11 cellular contexts compared by ENCODE assay signal in the genomic region with DNA sequence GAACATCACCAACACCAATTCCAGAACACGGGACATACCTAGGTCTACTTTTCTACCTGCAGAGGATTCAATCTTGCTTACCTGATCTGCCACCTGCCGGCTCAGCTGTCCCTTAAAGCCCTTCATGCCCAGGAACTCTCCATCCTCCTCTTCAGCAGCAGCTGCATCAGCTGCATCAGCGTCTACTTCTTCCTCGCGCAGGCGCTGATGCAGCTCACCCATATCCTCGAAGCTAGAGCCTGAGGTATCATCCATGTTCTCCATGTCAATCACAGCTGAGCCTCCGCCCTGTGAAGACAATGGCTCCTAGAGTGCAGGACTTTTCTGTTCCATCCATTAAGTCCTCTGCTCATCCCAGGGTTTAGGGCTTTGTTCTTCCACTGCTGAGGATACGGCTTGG. TPM values are rescaled to one million over a fixed set of nuclear protein-coding genes. Genes with fewer than 3 reads are reported as not detected.
DNase-seq lines count a peak whose midpoint lies in the region; ATAC-seq, FAIRE-seq and TF ChIP-seq lines count a peak whose summit lies in the region.
"Had no signal": no experiment of that assay in that cellular context is flagged by ENCODE, and none has a peak within 500 bp of the region (broad histone marks: within the 10 kb centered on the region; RNA-seq: fewer than 3 reads in every experiment).

No MANE protein-coding gene starts in this region.

- TF ChIP-seq POLR2A in breast epithelium (IDR thresholded peaks at IDR 0.05) (no peak), K562 (conservative IDR thresholded peaks at IDR 0.05) (no peak), upper lobe of left lung (IDR thresholded peaks at IDR 0.05) (no peak), GM12892 (IDR thresholded peaks at IDR 0.05; ENCODE audit: low read depth, low read length) (no peak)

- in situ Hi-C loops in K562 (cut with MboI): no loop called here

- peaks cover 10% of the 10 kb centered on the region; the same call in 1 of the 2 replicates for H4K20me1 ChIP-seq in K562 (replicated peaks; ENCODE audit: control insufficient read depth, insufficient read depth, low read length)

- H3K9me1 ChIP-seq in K562 (ENCODE audit: control insufficient read depth, insufficient read depth, low read length): no peaks in the 10 kb centered on the region

- H3K36me3 ChIP-seq in breast epithelium: peaks cover 16% of the 10 kb centered on the region
- peaks cover 82% of the 10 kb centered on the region for H3K36me3 ChIP-seq in K562 (ENCODE audit: control insufficient read depth, insufficient read depth, low read length)
- peaks cover 70% of the 10 kb centered on the region for H3K36me3 ChIP-seq in lower lobe of right lung
- H3K36me3 ChIP-seq in upper lobe of left lung: peaks cover 27 to 68% (median 57%) of the 10 kb centered on the region in 4 donors

- BruUV-seq in MCF 10A (replicated peaks; lab: Mats Ljungman, UMichigan): no TSS peak
- BruUV-seq in K562 (replicated peaks; lab: Mats Ljungman, UMichigan): no TSS peak

- H2AFZ ChIP-seq in K562 (ENCODE audit: low read depth, low read length): no peak overlapping the region

- H3K9me3 ChIP-seq in breast epithelium (no peaks in the 10 kb centered on the region), K562 (replicated peaks; ENCODE audit: control insufficient read depth, insufficient read depth, low read depth, low read length) (no peaks in the 10 kb centered on the region), lower lobe of right lung (no peaks in the 10 kb centered on the region), upper lobe of left lung (no peaks in the 10 kb centered on the region)

- intact Hi-C loops in breast epithelium (cut with DNase I; ENCODE audit: low total_unique reads): no loop called here
- intact Hi-C loops in MCF 10A (cut with micrococcal nuclease): loop anchor here (5.0 kb wide), 1 partner anchor 344 kb away; a partner anchor contains a TSS
- intact Hi-C loops in K562 (cut with micrococcal nuclease): no loop called here
- intact Hi-C loops in lower lobe of right lung (cut with DNase I): no loop called here

- no peak for ATAC-seq in K562
- ATAC-seq in lower lobe of right lung: no peak
- no peak for ATAC-seq in upper lobe of left lung (ENCODE audit: low FRiP score in 2 of 2)

- H3K27me3 Mint-ChIP-seq in MCF 10A (ENCODE audit: insufficient read depth, unreplicated experiment) (no peaks in the 10 kb centered on the region), type B pancreatic cell (no peaks in the 10 kb centered on the region)
- H3K27me3 Mint-ChIP-seq: activated CD4-positive, alpha-beta T cell treated with anti-CD3 and anti-CD28 coated beads, Interleukin-2, amount 10 ng/mL, durations not matched to agents 7 days and 5 days had no signal

- no peak for FAIRE-seq in K562 (lab: Jason Lieb, UNC)
- no peak for FAIRE-seq in GM12892 (lab: Jason Lieb, UNC)

- H3K4me1 Mint-ChIP-seq in MCF 10A (ENCODE audit: insufficient read depth, unreplicated experiment) (peaks cover 13% of the 10 kb centered on the region), type B pancreatic cell (ENCODE audit: unreplicated experiment) (peaks cover 7% of the 10 kb centered on the region)

- DNase-seq in breast epithelium (ENCODE audit: low spot score in 2 of 2) (no peak), MCF 10A (ENCODE audit: unreplicated experiment) (no peak), K562 (ENCODE audit: extremely low read depth in 1 of 4, low spot score in 3 of 4) (no peak), lower lobe of right lung (no peak), upper lobe of left lung (no peak), type B pancreatic cell (ENCODE audit: extremely low spot score, unreplicated experiment) (no peak), GM12892 (ENCODE audit: insufficient read length) (no peak)
- no peak for DNase-seq in effector CD4-positive, alpha-beta T cell
- DNase-seq: activated CD4-positive, alpha-beta T cell treated with anti-CD3 and anti-CD28 coated beads, Interleukin-2, amount 10 ng/mL, durations not matched to agents 7 days and 5 days; dermis blood vessel endothelial cell; NCI-H1092 had no signal

- H3K4me3 ChIP-seq in breast epithelium (peak overlapping the region; percentile 91 to 98 (median 95)), K562 (peak overlapping the region; percentile 80), lower lobe of right lung (peak overlapping the region; percentile 97), upper lobe of left lung (peak overlapping the region; percentile 64 to 89 (median 84))

- H3K27me3 ChIP-seq in breast epithelium (no peaks in the 10 kb centered on the region), K562 (ENCODE audit: control insufficient read depth in 2 of 2, insufficient read depth in 2 of 2, low read length in 2 of 2) (no peaks in the 10 kb centered on the region), lower lobe of right lung (ENCODE audit: low read depth) (no peaks in the 10 kb centered on the region), upper lobe of left lung (no peaks in the 10 kb centered on the region)

- no peak overlapping the region for H3K27ac Mint-ChIP-seq in MCF 10A (ENCODE audit: low read depth, unreplicated experiment)
- no peak overlapping the region for H3K27ac Mint-ChIP-seq in type B pancreatic cell

- H3K9ac ChIP-seq in K562 (ENCODE audit: insufficient read depth in 1 of 2, low read depth in 2 of 2, low read length in 2 of 2): peak overlapping the region; percentile 95 to 99

- no peak for TF ChIP-seq RAD21 in K562 (CRISPR knock-in tag; conservative IDR thresholded peaks at IDR 0.05 in 1 of 2, IDR thresholded peaks at IDR 0.05 in 1 of 2)

- CTCF ChIA-PET in MCF 10A (lab: Yijun Ruan, JAX) (interaction anchor here (1.1 to 1.9 kb wide), 3 partner anchors 8 to 19 kb away, joined by 4 to 7 read pairs (median 4); no protein-coding TSS in a partner anchor), K562 (lab: Yijun Ruan, JAX; ENCODE audit: low intra/inter-chr PET ratio) (no interaction called here)

- no peaks in the 10 kb centered on the region for H3K9me3 Mint-ChIP-seq in MCF 10A (ENCODE audit: unreplicated experiment)
- no peaks in the 10 kb centered on the region for H3K9me3 Mint-ChIP-seq in type B pancreatic cell
- H3K9me3 Mint-ChIP-seq: activated CD4-positive, alpha-beta T cell treated with anti-CD3 and anti-CD28 coated beads, Interleukin-2, amount 10 ng/mL, durations not matched to agents 7 days and 5 days had no signal

- peak overlapping the region in 1 of 2 donors; percentile 94 for H3K27ac ChIP-seq in breast epithelium
- H3K27ac ChIP-seq in K562 (ENCODE audit: extremely low read depth, low read depth, low read length): peak overlapping the region; percentile 67
- peak overlapping the region; percentile 91 for H3K27ac ChIP-seq in lower lobe of right lung
- peak overlapping the region; percentile 82 to 93 (median 89) for H3K27ac ChIP-seq in upper lobe of left lung

- peaks cover 57% of the 10 kb centered on the region for H3K79me2 ChIP-seq in K562 (ENCODE audit: control insufficient read depth, insufficient read depth, low read length)

- H3K4me1 ChIP-seq in breast epithelium (peaks cover 14 to 15% of the 10 kb centered on the region in 2 donors), K562 (replicated peaks in 1 of 2; ENCODE audit: control insufficient read depth in 2 of 2, insufficient read depth in 2 of 2, low read length in 2 of 2) (peaks cover 13 to 19% of the 10 kb centered on the region in 2 experiments; a peak in 4 of 5 replicates), lower lobe of right lung (peaks cover 46% of the 10 kb centered on the region), upper lobe of left lung (peaks cover 30 to 51% (median 44%) of the 10 kb centered on the region in 4 donors)

- TF ChIP-seq CTCF in breast epithelium (IDR thresholded peaks at IDR 0.05) (no peak), MCF 10A (IDR thresholded peaks at IDR 0.05; ENCODE audit: unreplicated experiment) (no peak), K562 (IDR thresholded peaks at IDR 0.05 in 2 of 3, conservative IDR thresholded peaks at IDR 0.05 in 1 of 3; ENCODE audit: insufficient read depth in 2 of 3, low read depth in 1 of 3, low read length in 3 of 3) (no peak), lower lobe of right lung (IDR thresholded peaks at IDR 0.05) (no peak), upper lobe of left lung (IDR thresholded peaks at IDR 0.05) (no peak), type B pancreatic cell (conservative IDR thresholded peaks at IDR 0.05) (no peak)

- H3K36me3 Mint-ChIP-seq in MCF 10A (ENCODE audit: insufficient read depth, unreplicated experiment) (peaks cover 36% of the 10 kb centered on the region), type B pancreatic cell (peaks cover 29% of the 10 kb centered on the region)

- POLR2A ChIA-PET in MCF 10A (lab: Yijun Ruan, JAX) (interaction anchor here (0.5 to 3.8 kb wide), 10 partner anchors 9 to 342 kb away, joined by 3 to 27 read pairs (median 9); a partner anchor contains a TSS), K562 (lab: Yijun Ruan, JAX) (interaction anchor here (0.6 to 7.1 kb wide), 6 partner anchors 9 to 216 kb away, joined by 3 to 89 read pairs (median 9); a partner anchor contains a TSS)

- no peak overlapping the region for H3K4me3 Mint-ChIP-seq in MCF 10A (ENCODE audit: unreplicated experiment)
- no peak overlapping the region for H3K4me3 Mint-ChIP-seq in type B pancreatic cell
- H3K4me3 Mint-ChIP-seq: activated CD4-positive, alpha-beta T cell treated with anti-CD3 and anti-CD28 coated beads, Interleukin-2, amount 10 ng/mL, durations not matched to agents 7 days and 5 days had no signal

- peak overlapping the region; percentile 99 for H3K4me2 ChIP-seq in K562 (ENCODE audit: insufficient read depth, low read length)

- TF ChIP-seq EP300 in K562 (IDR thresholded peaks at IDR 0.05; ENCODE audit: low read length) (no peak), upper lobe of left lung (IDR thresholded peaks at IDR 0.05) (no peak)

- 65% methylated on average over 9 of the region's 9 CpGs for WGBS in K562 (ENCODE audit: insufficient coverage, low coverage, missing lambda C conversion rate)
- 59 to 60% methylated on average over 9 of the region's 9 CpGs for WGBS in upper lobe of left lung, 2 donors

RNA-seq across cellular contexts. Expression of a gene that starts 0.9 kb away (rescaled TPM):
- total RNA-seq in breast epithelium (100 to 1,000 TPM in 1 of 3 donors, 10 to 100 TPM in 2; 89.5 to 100 (median 96.2) TPM), MCF 10A (2022) (65.1 and 72.9 TPM in 2 replicates), K562 (2014; rRNA removed) (57.6 and 67.8 TPM in 2 replicates), K562 (2014; rRNA removed; fragmentation: Illumina TruSeq; extraction: Trizol) (25.9 and 27.5 TPM in 2 replicates), K562 (2015; rRNA removed; fragmentation: Illumina TruSeq; extraction: Trizol) (31.5 and 32.9 TPM in 2 replicates), K562 (2021) (65.1 and 69.3 TPM in 2 replicates), lower lobe of right lung (103 TPM), upper lobe of left lung (100 to 1,000 TPM; 103 to 170 (median 125) TPM), type B pancreatic cell (ENCODE audit: low replicate concordance) (122 and 135 TPM in 2 replicates)
- 124 and 279 TPM in 2 replicates for total RNA-seq in K562 (2011; cell fraction: chromatin; rRNA removed; ENCODE audit: low replicate concordance)
- 200 and 272 TPM in 2 replicates for total RNA-seq in K562 (2011; cell fraction: nucleolus; rRNA removed)
- 167 and 189 TPM in 2 replicates for total RNA-seq in K562 (2011; cell fraction: nucleoplasm; rRNA removed)
- polyA plus RNA-seq in K562 (2011; rRNA removed) (74.8 and 182 TPM in 2 replicates), K562 (2014; fragmentation: Illumina TruSeq; extraction: Trizol) (75.3 and 78.5 TPM in 2 replicates), K562 (2014; fragmentation: Nextera tagmentation; extraction: Ambion mirVana) (10 to 100 TPM; 40.4 to 48.6 TPM), K562 (2014; rRNA removed) (54.6 and 72.9 TPM in 2 replicates)
- polyA plus RNA-seq in K562 (2011; cell fraction: cytosol; rRNA removed): 121 and 141 TPM in 2 replicates
- 293 and 318 TPM in 2 replicates for polyA plus RNA-seq in K562 (2011; cell fraction: nucleus; rRNA removed)
- polyA plus RNA-seq in K562 (2012): 55.8 and 113 TPM in 2 replicates
- 80.6 and 102 TPM in 2 replicates for polyA minus RNA-seq in K562 (2011; rRNA and poly(A)+ RNA removed)
- polyA minus RNA-seq in K562 (2011; cell fraction: cytosol; rRNA and poly(A)+ RNA removed): 31.1 and 31.2 TPM in 2 replicates
- polyA minus RNA-seq in K562 (2011; cell fraction: nucleus; rRNA and poly(A)+ RNA removed): 56.0 and 75.5 TPM in 2 replicates
- 32.9 TPM for polyA plus RNA-seq in GM12892 (2012; ENCODE audit: missing spikeins)

RNA-seq across cellular contexts. Expression of a gene that starts 1.1 kb away (rescaled TPM):
- total RNA-seq in breast epithelium: 10 to 100 TPM; 18.9 to 38.8 (median 38.7) TPM
- total RNA-seq in MCF 10A (2022): 54.9 and 63.6 TPM in 2 replicates
- 232 and 283 TPM in 2 replicates for total RNA-seq in K562 (2011; cell fraction: chromatin; rRNA removed; ENCODE audit: low replicate concordance)
- 153 TPM in 2 replicates for total RNA-seq in K562 (2011; cell fraction: nucleolus; rRNA removed)
- 142 and 162 TPM in 2 replicates for total RNA-seq in K562 (2011; cell fraction: nucleoplasm; rRNA removed)
- total RNA-seq in K562 (2014; rRNA removed): 74.8 and 83.5 TPM in 2 replicates
- 109 and 114 TPM in 2 replicates for total RNA-seq in K562 (2014; rRNA removed; fragmentation: Illumina TruSeq; extraction: Trizol)
- 103 and 104 TPM in 2 replicates for total RNA-seq in K562 (2015; rRNA removed; fragmentation: Illumina TruSeq; extraction: Trizol)
- 116 and 120 TPM in 2 replicates for total RNA-seq in K562 (2021)
- 173 and 226 TPM in 2 replicates for polyA plus RNA-seq in K562 (2011; rRNA removed)
- polyA plus RNA-seq in K562 (2011; cell fraction: cytosol; rRNA removed): 122 and 151 TPM in 2 replicates
- polyA plus RNA-seq in K562 (2011; cell fraction: nucleus; rRNA removed): 346 and 441 TPM in 2 replicates
- polyA plus RNA-seq in K562 (2012): 59.7 and 216 TPM in 2 replicates
- 142 and 181 TPM in 2 replicates for polyA plus RNA-seq in K562 (2014; fragmentation: Illumina TruSeq; extraction: Trizol)
- 100 to 1,000 TPM; 405 to 429 TPM for polyA plus RNA-seq in K562 (2014; fragmentation: Nextera tagmentation; extraction: Ambion mirVana)
- 120 and 136 TPM in 2 replicates for polyA plus RNA-seq in K562 (2014; rRNA removed)
- polyA minus RNA-seq in K562 (2011; rRNA and poly(A)+ RNA removed): 115 and 145 TPM in 2 replicates
- 35.9 and 46.4 TPM in 2 replicates for polyA minus RNA-seq in K562 (2011; cell fraction: cytosol; rRNA and poly(A)+ RNA removed)
- 58.0 and 80.9 TPM in 2 replicates for polyA minus RNA-seq in K562 (2011; cell fraction: nucleus; rRNA and poly(A)+ RNA removed)
- 26.1 TPM for total RNA-seq in lower lobe of right lung
- total RNA-seq in upper lobe of left lung: 10 to 100 TPM; 14.2 to 41.4 (median 24.5) TPM
- total RNA-seq in type B pancreatic cell (ENCODE audit: low replicate concordance): 57.4 and 60.8 TPM in 2 replicates
- polyA plus RNA-seq in GM12892 (2012; ENCODE audit: missing spikeins): 56.8 TPM

RNA-seq across cellular contexts. Expression of a gene that starts 5.7 kb away (rescaled TPM):
- total RNA-seq in breast epithelium (under 1 TPM in 2 of 3 donors, not detected in 1; 0.29 to 0.33 TPM), MCF 10A (2022) (0.37 and 1.2 TPM in 2 replicates), K562 (2014; rRNA removed) (0.12 and 0.27 TPM in 2 replicates), K562 (2014; rRNA removed; fragmentation: Illumina TruSeq; extraction: Trizol) (not detected in 2 replicates), K562 (2015; rRNA removed; fragmentation: Illumina TruSeq; extraction: Trizol) (0.07 and 0.11 TPM in 2 replicates), K562 (2021) (0.34 and 0.55 TPM in 2 replicates), lower lobe of right lung (1.6 TPM), upper lobe of left lung (1 to 10 TPM in 5 of 6 donors, under 1 TPM in 1; 0.34 to 3.4 (median 2.5) TPM), type B pancreatic cell (ENCODE audit: low replicate concordance) (1.5 and 2.9 TPM in 2 replicates)
- total RNA-seq in K562 (2011; cell fraction: chromatin; rRNA removed; ENCODE audit: low replicate concordance): 0.58 TPM in 1 of 2 replicates, not detected in the other
- total RNA-seq in K562 (2011; cell fraction: nucleolus; rRNA removed): 0.53 and 0.83 TPM in 2 replicates
- total RNA-seq in K562 (2011; cell fraction: nucleoplasm; rRNA removed): 0.53 and 0.66 TPM in 2 replicates
- polyA plus RNA-seq in K562 (2011; rRNA removed) (0.07 and 0.20 TPM in 2 replicates), K562 (2014; fragmentation: Illumina TruSeq; extraction: Trizol) (0.07 and 0.12 TPM in 2 replicates), K562 (2014; fragmentation: Nextera tagmentation; extraction: Ambion mirVana) (not detected), K562 (2014; rRNA removed) (0.08 and 0.09 TPM in 2 replicates)
- 0.16 and 0.39 TPM in 2 replicates for polyA plus RNA-seq in K562 (2011; cell fraction: cytosol; rRNA removed)
- polyA plus RNA-seq in K562 (2011; cell fraction: nucleus; rRNA removed): 0.50 TPM in 1 of 2 replicates, not detected in the other
- polyA plus RNA-seq in K562 (2012): 0.08 and 0.21 TPM in 2 replicates
- polyA minus RNA-seq in K562 (2011; rRNA and poly(A)+ RNA removed): 0.12 TPM in 1 of 2 replicates, not detected in the other
- not detected in 2 replicates for polyA minus RNA-seq in K562 (2011; cell fraction: cytosol; rRNA and poly(A)+ RNA removed)
- 0.54 and 0.78 TPM in 2 replicates for polyA minus RNA-seq in K562 (2011; cell fraction: nucleus; rRNA and poly(A)+ RNA removed)
- polyA plus RNA-seq in GM12892 (2012; ENCODE audit: missing spikeins): not detected

RNA-seq across cellular contexts. Expression of a gene that starts 38.4 kb away (rescaled TPM):
- total RNA-seq in breast epithelium (10 to 100 TPM; 18.6 to 21.8 (median 21.3) TPM), MCF 10A (2022) (70.9 and 78.9 TPM in 2 replicates), K562 (2014; rRNA removed) (17.0 and 23.1 TPM in 2 replicates), K562 (2014; rRNA removed; fragmentation: Illumina TruSeq; extraction: Trizol) (7.2 TPM in 2 replicates), K562 (2015; rRNA removed; fragmentation: Illumina TruSeq; extraction: Trizol) (11.1 and 11.2 TPM in 2 replicates), K562 (2021) (25.4 and 35.8 TPM in 2 replicates), lower lobe of right lung (34.3 TPM), upper lobe of left lung (10 to 100 TPM; 22.2 to 57.6 (median 31.1) TPM), type B pancreatic cell (ENCODE audit: low replicate concordance) (34.7 and 44.5 TPM in 2 replicates)
- 43.2 and 99.7 TPM in 2 replicates for total RNA-seq in K562 (2011; cell fraction: chromatin; rRNA removed; ENCODE audit: low replicate concordance)
- 41.3 and 52.0 TPM in 2 replicates for total RNA-seq in K562 (2011; cell fraction: nucleolus; rRNA removed)
- total RNA-seq in K562 (2011; cell fraction: nucleoplasm; rRNA removed): 55.1 and 68.1 TPM in 2 replicates
- polyA plus RNA-seq in K562 (2011; rRNA removed) (16.2 and 25.3 TPM in 2 replicates), K562 (2014; fragmentation: Illumina TruSeq; extraction: Trizol) (17.0 and 21.3 TPM in 2 replicates), K562 (2014; fragmentation: Nextera tagmentation; extraction: Ambion mirVana) (under 1 TPM; 0.06 to 0.29 TPM), K562 (2014; rRNA removed) (24.2 and 31.1 TPM in 2 replicates)
- 16.2 and 19.2 TPM in 2 replicates for polyA plus RNA-seq in K562 (2011; cell fraction: cytosol; rRNA removed)
- 92.6 and 107 TPM in 2 replicates for polyA plus RNA-seq in K562 (2011; cell fraction: nucleus; rRNA removed)
- 19.6 and 33.5 TPM in 2 replicates for polyA plus RNA-seq in K562 (2012)
- 11.2 and 14.6 TPM in 2 replicates for polyA minus RNA-seq in K562 (2011; rRNA and poly(A)+ RNA removed)
- polyA minus RNA-seq in K562 (2011; cell fraction: cytosol; rRNA and poly(A)+ RNA removed): 8.1 and 9.8 TPM in 2 replicates
- 16.6 and 17.1 TPM in 2 replicates for polyA minus RNA-seq in K562 (2011; cell fraction: nucleus; rRNA and poly(A)+ RNA removed)
- 9.2 TPM for polyA plus RNA-seq in GM12892 (2012; ENCODE audit: missing spikeins)
